Comparison of ENCODE assay signal across 1 cellular context in the genomic region with DNA sequence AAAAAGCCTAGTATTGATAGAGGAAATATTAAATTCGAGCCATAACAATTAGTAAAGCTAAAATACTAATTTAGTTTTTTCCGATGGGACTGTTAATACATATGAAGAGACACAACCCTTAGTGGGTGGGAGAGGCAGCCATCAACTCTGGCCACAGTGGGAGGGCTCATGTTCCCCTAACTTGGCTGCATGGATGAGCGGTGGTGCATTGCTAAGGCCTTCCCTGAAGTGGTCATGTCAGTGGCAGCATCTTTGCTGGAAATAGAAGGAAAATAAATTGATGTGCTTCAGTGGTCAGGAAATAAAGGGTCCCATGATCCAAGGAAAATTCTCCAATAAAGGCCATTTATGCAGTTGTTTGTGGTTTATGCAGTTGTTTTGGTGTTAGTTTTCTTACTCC.
TF ChIP-seq lines count a peak whose summit lies in the region.

No MANE protein-coding gene starts in this region.

TF ChIP-seq in K562, 482 proteins besides CTCF, POLR2A, EP300 and RAD21:
- TF ChIP-seq, protein P1, sequence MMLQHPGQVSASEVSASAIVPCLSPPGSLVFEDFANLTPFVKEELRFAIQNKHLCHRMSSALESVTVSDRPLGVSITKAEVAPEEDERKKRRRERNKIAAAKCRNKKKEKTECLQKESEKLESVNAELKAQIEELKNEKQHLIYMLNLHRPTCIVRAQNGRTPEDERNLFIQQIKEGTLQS (IDR thresholded peaks at IDR 0.05): no peak
- TF ChIP-seq, protein P1 (CRISPR knock-in tag; conservative IDR thresholded peaks at IDR 0.05): no peak
- no peak for TF ChIP-seq NCOA1 (IDR thresholded peaks at IDR 0.05; ENCODE audit: low read depth)
- TF ChIP-seq, protein P2, sequence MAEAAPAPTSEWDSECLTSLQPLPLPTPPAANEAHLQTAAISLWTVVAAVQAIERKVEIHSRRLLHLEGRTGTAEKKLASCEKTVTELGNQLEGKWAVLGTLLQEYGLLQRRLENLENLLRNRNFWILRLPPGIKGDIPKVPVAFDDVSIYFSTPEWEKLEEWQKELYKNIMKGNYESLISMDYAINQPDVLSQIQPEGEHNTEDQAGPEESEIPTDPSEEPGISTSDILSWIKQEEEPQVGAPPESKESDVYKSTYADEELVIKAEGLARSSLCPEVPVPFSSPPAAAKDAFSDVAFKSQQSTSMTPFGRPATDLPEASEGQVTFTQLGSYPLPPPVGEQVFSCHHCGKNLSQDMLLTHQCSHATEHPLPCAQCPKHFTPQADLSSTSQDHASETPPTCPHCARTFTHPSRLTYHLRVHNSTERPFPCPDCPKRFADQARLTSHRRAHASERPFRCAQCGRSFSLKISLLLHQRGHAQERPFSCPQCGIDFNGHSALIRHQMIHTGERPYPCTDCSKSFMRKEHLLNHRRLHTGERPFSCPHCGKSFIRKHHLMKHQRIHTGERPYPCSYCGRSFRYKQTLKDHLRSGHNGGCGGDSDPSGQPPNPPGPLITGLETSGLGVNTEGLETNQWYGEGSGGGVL (CRISPR knock-in tag; IDR thresholded peaks at IDR 0.05): no peak
- TF ChIP-seq, protein P3, sequence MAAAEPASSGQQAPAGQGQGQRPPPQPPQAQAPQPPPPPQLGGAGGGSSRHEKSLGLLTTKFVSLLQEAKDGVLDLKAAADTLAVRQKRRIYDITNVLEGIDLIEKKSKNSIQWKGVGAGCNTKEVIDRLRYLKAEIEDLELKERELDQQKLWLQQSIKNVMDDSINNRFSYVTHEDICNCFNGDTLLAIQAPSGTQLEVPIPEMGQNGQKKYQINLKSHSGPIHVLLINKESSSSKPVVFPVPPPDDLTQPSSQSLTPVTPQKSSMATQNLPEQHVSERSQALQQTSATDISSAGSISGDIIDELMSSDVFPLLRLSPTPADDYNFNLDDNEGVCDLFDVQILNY (CRISPR knock-in tag; IDR thresholded peaks at IDR 0.05): no peak
- TF ChIP-seq GABPB1 (CRISPR knock-in tag; IDR thresholded peaks at IDR 0.05): no peak
- TF ChIP-seq, protein P4, sequence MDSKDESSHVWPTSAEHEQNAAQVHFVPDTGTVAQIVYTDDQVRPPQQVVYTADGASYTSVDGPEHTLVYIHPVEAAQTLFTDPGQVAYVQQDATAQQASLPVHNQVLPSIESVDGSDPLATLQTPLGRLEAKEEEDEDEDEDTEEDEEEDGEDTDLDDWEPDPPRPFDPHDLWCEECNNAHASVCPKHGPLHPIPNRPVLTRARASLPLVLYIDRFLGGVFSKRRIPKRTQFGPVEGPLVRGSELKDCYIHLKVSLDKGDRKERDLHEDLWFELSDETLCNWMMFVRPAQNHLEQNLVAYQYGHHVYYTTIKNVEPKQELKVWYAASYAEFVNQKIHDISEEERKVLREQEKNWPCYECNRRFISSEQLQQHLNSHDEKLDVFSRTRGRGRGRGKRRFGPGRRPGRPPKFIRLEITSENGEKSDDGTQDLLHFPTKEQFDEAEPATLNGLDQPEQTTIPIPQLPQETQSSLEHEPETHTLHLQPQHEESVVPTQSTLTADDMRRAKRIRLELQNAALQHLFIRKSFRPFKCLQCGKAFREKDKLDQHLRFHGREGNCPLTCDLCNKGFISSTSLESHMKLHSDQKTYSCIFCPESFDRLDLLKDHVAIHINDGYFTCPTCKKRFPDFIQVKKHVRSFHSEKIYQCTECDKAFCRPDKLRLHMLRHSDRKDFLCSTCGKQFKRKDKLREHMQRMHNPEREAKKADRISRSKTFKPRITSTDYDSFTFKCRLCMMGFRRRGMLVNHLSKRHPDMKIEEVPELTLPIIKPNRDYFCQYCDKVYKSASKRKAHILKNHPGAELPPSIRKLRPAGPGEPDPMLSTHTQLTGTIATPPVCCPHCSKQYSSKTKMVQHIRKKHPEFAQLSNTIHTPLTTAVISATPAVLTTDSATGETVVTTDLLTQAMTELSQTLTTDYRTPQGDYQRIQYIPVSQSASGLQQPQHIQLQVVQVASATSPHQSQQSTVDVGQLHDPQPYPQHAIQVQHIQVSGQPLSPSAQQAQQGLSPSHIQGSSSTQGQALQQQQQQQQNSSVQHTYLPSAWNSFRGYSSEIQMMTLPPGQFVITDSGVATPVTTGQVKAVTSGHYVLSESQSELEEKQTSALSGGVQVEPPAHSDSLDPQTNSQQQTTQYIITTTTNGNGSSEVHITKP (IDR thresholded peaks at IDR 0.05; ENCODE audit: partially characterized antibody): no peak
- TF ChIP-seq, protein P5, sequence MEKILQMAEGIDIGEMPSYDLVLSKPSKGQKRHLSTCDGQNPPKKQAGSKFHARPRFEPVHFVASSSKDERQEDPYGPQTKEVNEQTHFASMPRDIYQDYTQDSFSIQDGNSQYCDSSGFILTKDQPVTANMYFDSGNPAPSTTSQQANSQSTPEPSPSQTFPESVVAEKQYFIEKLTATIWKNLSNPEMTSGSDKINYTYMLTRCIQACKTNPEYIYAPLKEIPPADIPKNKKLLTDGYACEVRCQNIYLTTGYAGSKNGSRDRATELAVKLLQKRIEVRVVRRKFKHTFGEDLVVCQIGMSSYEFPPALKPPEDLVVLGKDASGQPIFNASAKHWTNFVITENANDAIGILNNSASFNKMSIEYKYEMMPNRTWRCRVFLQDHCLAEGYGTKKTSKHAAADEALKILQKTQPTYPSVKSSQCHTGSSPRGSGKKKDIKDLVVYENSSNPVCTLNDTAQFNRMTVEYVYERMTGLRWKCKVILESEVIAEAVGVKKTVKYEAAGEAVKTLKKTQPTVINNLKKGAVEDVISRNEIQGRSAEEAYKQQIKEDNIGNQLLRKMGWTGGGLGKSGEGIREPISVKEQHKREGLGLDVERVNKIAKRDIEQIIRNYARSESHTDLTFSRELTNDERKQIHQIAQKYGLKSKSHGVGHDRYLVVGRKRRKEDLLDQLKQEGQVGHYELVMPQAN (IDR thresholded peaks at IDR 0.05; ENCODE audit: borderline replicate concordance): no peak
- TF ChIP-seq BCL6 (CRISPR knock-in tag; IDR thresholded peaks at IDR 0.05): no peak
- TF ChIP-seq JUN (IDR thresholded peaks at IDR 0.05; ENCODE audit: borderline replicate concordance, low read depth, low read length): no peak
- no peak for TF ChIP-seq JUN (CRISPR knock-in tag; IDR thresholded peaks at IDR 0.05; ENCODE audit: borderline replicate concordance)
- no peak for TF ChIP-seq ZBTB1 (CRISPR knock-in tag; IDR thresholded peaks at IDR 0.05; ENCODE audit: borderline replicate concordance, low read depth)
- TF ChIP-seq ETV5 (CRISPR knock-in tag; IDR thresholded peaks at IDR 0.05; ENCODE audit: low read depth): no peak
- TF ChIP-seq PTBP1 (IDR thresholded peaks at IDR 0.05; ENCODE audit: low read depth, low read length): no peak
TF ChIP-seq in K562: peak in this region for 0.
